ENCODE assay signal across 1 cellular context in genomic region chr1:9181176-9181906, GRCh38.
TF ChIP-seq lines count a peak whose summit lies in the region.

No MANE protein-coding gene starts in this region.

TF ChIP-seq in GM23338, 12 proteins besides CTCF, POLR2A, EP300 and RAD21 (continued from another document):
- no peak for TF ChIP-seq ZNF462 (CRISPR knock-in tag; IDR thresholded peaks at IDR 0.05)
- TF ChIP-seq CREB1 (CRISPR knock-in tag; IDR thresholded peaks at IDR 0.05; ENCODE audit: low read depth), result no peak
- TF ChIP-seq NANOG (IDR thresholded peaks at IDR 0.05; ENCODE audit: borderline replicate concordance), result no peak
- no peak for TF ChIP-seq JUNB (IDR thresholded peaks at IDR 0.05; ENCODE audit: unreplicated experiment)
- no peak for TF ChIP-seq EZH2phosphoT487 (IDR thresholded peaks at IDR 0.05; ENCODE audit: unreplicated experiment)
- TF ChIP-seq POLR2AphosphoS5 (IDR thresholded peaks at IDR 0.05; ENCODE audit: low read depth), result no peak
- TF ChIP-seq STAT1 (IDR thresholded peaks at IDR 0.05; ENCODE audit: unreplicated experiment), result no peak
- TF ChIP-seq ZNF331 (CRISPR knock-in tag; IDR thresholded peaks at IDR 0.05; ENCODE audit: low read depth), result no peak
- TF ChIP-seq, protein P1, sequence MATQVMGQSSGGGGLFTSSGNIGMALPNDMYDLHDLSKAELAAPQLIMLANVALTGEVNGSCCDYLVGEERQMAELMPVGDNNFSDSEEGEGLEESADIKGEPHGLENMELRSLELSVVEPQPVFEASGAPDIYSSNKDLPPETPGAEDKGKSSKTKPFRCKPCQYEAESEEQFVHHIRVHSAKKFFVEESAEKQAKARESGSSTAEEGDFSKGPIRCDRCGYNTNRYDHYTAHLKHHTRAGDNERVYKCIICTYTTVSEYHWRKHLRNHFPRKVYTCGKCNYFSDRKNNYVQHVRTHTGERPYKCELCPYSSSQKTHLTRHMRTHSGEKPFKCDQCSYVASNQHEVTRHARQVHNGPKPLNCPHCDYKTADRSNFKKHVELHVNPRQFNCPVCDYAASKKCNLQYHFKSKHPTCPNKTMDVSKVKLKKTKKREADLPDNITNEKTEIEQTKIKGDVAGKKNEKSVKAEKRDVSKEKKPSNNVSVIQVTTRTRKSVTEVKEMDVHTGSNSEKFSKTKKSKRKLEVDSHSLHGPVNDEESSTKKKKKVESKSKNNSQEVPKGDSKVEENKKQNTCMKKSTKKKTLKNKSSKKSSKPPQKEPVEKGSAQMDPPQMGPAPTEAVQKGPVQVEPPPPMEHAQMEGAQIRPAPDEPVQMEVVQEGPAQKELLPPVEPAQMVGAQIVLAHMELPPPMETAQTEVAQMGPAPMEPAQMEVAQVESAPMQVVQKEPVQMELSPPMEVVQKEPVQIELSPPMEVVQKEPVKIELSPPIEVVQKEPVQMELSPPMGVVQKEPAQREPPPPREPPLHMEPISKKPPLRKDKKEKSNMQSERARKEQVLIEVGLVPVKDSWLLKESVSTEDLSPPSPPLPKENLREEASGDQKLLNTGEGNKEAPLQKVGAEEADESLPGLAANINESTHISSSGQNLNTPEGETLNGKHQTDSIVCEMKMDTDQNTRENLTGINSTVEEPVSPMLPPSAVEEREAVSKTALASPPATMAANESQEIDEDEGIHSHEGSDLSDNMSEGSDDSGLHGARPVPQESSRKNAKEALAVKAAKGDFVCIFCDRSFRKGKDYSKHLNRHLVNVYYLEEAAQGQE (IDR thresholded peaks at IDR 0.05; ENCODE audit: unreplicated experiment), result no peak
